In genomic region chr17:45409659-45410076, GRCh38 we compare ENCODE assay signal across 9 cellular contexts. TPM values are rescaled to one million over a fixed set of nuclear protein-coding genes. Genes with fewer than 3 reads are reported as not detected.
A peak's percentile ranks its signal among the peaks of the same experiment; 100 is the strongest.
DNase-seq lines count a peak whose midpoint lies in the region; ATAC-seq and TF ChIP-seq lines count a peak whose summit lies in the region.
"Had no signal": no experiment of that assay in that cellular context is flagged by ENCODE, and none has a peak within 500 bp of the region (broad histone marks: within the 10 kb centered on the region; RNA-seq: fewer than 3 reads in every experiment).

No MANE protein-coding gene starts in this region.

- TF ChIP-seq CTCF in liver (IDR thresholded peaks at IDR 0.05; ENCODE audit: low read depth, low read length, missing input control) (no peak), tibial nerve (IDR thresholded peaks at IDR 0.05) (no peak), GM13976 (IDR thresholded peaks at IDR 0.05; ENCODE audit: borderline replicate concordance, control extremely low read depth, extremely low read depth, insufficient read depth, missing control alignments) (no peak)

- POLR2A ChIA-PET in activated CD4-positive, alpha-beta memory T cell treated with anti-CD3 and anti-CD28 coated beads for 36 hours (lab: Charles Lee): interaction anchor here (1.2 to 1.4 kb wide), 3 partner anchors 14 to 183 kb away, joined by 3 to 4 read pairs (median 3); no protein-coding TSS in a partner anchor

- CTCF ChIA-PET in activated CD4-positive, alpha-beta memory T cell treated with anti-CD3 and anti-CD28 coated beads for 36 hours (lab: Charles Lee): interaction anchor here (0.8 to 1.9 kb wide), 3 partner anchors 19 to 132 kb away, joined by 3 to 7 read pairs (median 3); no protein-coding TSS in a partner anchor

- H3K27ac ChIP-seq in liver (ENCODE audit: low read depth in 1 of 2, low read length in 2 of 2): no peak overlapping the region
- peak overlapping the region in 3 of 4 donors; percentile 64 to 83 (median 67) for H3K27ac ChIP-seq in tibial nerve

- H3K9me3 ChIP-seq in liver (ENCODE audit: control insufficient read depth in 4 of 4, low read length in 3 of 4) (no peaks in the 10 kb centered on the region), tibial nerve (no peaks in the 10 kb centered on the region)

- TF ChIP-seq EP300 in tibial nerve (IDR thresholded peaks at IDR 0.05): no peak

- ATAC-seq in GM19463 (IDR thresholded peaks at IDR 0.05; ENCODE audit: unreplicated experiment): no peak

- in situ Hi-C loops in GM13976 (cut with MboI; ENCODE audit: low sequenced_read_pairs, unreplicated experiment): loop anchor here (25.0 kb wide), 1 partner anchor 428 kb away; the partner anchor contains the start of gene SPPL2C

- TF ChIP-seq RAD21 in liver (IDR thresholded peaks at IDR 0.05): no peak

- H3K27me3 Mint-ChIP-seq in activated T-cell treated with anti-CD3 and anti-CD28 coated beads, Interleukin-2, amount 50 U/mL, for 24 hours: no peaks in the 10 kb centered on the region
- no peaks in the 10 kb centered on the region for H3K27me3 Mint-ChIP-seq in activated CD4-positive, alpha-beta memory T cell treated with anti-CD3 and anti-CD28 coated beads for 36 hours

- peak; percentile 52 for DNase-seq in activated T-cell treated with anti-CD3 and anti-CD28 coated beads, Interleukin-2, amount 50 U/mL, for 24 hours
- no peak for DNase-seq in activated T-cell treated with anti-CD3 and anti-CD28 coated beads, Interleukin-2, amount 50 U/mL, for 48 hours
- peak; percentile 31 for DNase-seq in activated CD4-positive, alpha-beta memory T cell treated with anti-CD3 and anti-CD28 coated beads for 36 hours
- DNase-seq in tibial nerve (ENCODE audit: low spot score in 2 of 2) (no peak), GM13976 (ENCODE audit: low spot score) (no peak), NCI-H128 (lab: John Stamatoyannopoulos, UW; ENCODE audit: unreplicated experiment) (no peak)

- 62% methylated on average over 5 of the region's 5 CpGs for WGBS in liver
- 72 to 83% methylated on average over 2 to 5 of the region's 5 CpGs for WGBS in tibial nerve, 2 donors

- H3K27ac Mint-ChIP-seq in activated T-cell treated with anti-CD3 and anti-CD28 coated beads, Interleukin-2, amount 50 U/mL, for 24 hours: peak overlapping the region; percentile 99
- H3K27ac Mint-ChIP-seq in activated CD4-positive, alpha-beta memory T cell treated with anti-CD3 and anti-CD28 coated beads for 36 hours: peak overlapping the region; percentile 98

- peak overlapping the region; percentile 0 to 37 (median 22) for H3K4me3 ChIP-seq in liver (ENCODE audit: low read depth in 1 of 3, low read length in 3 of 3)
- peak overlapping the region in 3 of 4 donors; percentile 1 to 45 (median 44) for H3K4me3 ChIP-seq in tibial nerve

- H3K36me3 Mint-ChIP-seq in activated T-cell treated with anti-CD3 and anti-CD28 coated beads, Interleukin-2, amount 50 U/mL, for 24 hours (ENCODE audit: low read depth): peaks cover 42% of the 10 kb centered on the region
- H3K36me3 Mint-ChIP-seq in activated CD4-positive, alpha-beta memory T cell treated with anti-CD3 and anti-CD28 coated beads for 36 hours: peaks cover 15% of the 10 kb centered on the region
- H3K36me3 Mint-ChIP-seq: brain had no signal

- intact Hi-C loops in activated CD4-positive, alpha-beta memory T cell treated with anti-CD3 and anti-CD28 coated beads for 36 hours (cut with micrococcal nuclease): no loop called here

- H3K36me3 ChIP-seq in liver (ENCODE audit: control insufficient read depth in 4 of 4, insufficient read depth in 3 of 4, low read depth in 1 of 4, low read length in 3 of 4) (no peaks in the 10 kb centered on the region), tibial nerve (peaks cover 0 to 3% (median 2%) of the 10 kb centered on the region in 3 donors)

- peak overlapping the region; percentile 99 for H3K4me3 Mint-ChIP-seq in activated T-cell treated with anti-CD3 and anti-CD28 coated beads, Interleukin-2, amount 50 U/mL, for 24 hours
- H3K4me3 Mint-ChIP-seq in activated CD4-positive, alpha-beta memory T cell treated with anti-CD3 and anti-CD28 coated beads for 36 hours: peak overlapping the region; percentile 99
- H3K4me3 Mint-ChIP-seq: brain had no signal

- no peaks in the 10 kb centered on the region for H3K9me3 Mint-ChIP-seq in activated T-cell treated with anti-CD3 and anti-CD28 coated beads, Interleukin-2, amount 50 U/mL, for 24 hours
- no peaks in the 10 kb centered on the region for H3K9me3 Mint-ChIP-seq in activated CD4-positive, alpha-beta memory T cell treated with anti-CD3 and anti-CD28 coated beads for 36 hours
- H3K9me3 Mint-ChIP-seq: brain had no signal

- no peaks in the 10 kb centered on the region for H3K27me3 ChIP-seq in liver (ENCODE audit: control insufficient read depth in 4 of 4, insufficient read depth in 4 of 4, low read length in 3 of 4)
- H3K27me3 ChIP-seq in tibial nerve: peaks cover 0 to 5% of the 10 kb centered on the region in 2 donors

- peaks cover 47% of the 10 kb centered on the region for H3K4me1 Mint-ChIP-seq in activated T-cell treated with anti-CD3 and anti-CD28 coated beads, Interleukin-2, amount 50 U/mL, for 24 hours (ENCODE audit: low read depth)
- H3K4me1 Mint-ChIP-seq in activated CD4-positive, alpha-beta memory T cell treated with anti-CD3 and anti-CD28 coated beads for 36 hours (ENCODE audit: low read depth): peaks cover 44% of the 10 kb centered on the region

- H3K4me1 ChIP-seq in liver (ENCODE audit: control insufficient read depth in 4 of 4, insufficient read depth in 4 of 4, low read length in 3 of 4) (peaks cover 0 to 3% (median 0%) of the 10 kb centered on the region in 4 donors), tibial nerve (peaks cover 0 to 49% (median 16%) of the 10 kb centered on the region in 4 donors)

- no peak for TF ChIP-seq POLR2A in tibial nerve (IDR thresholded peaks at IDR 0.05)

- peak overlapping the region in 1 of 2 donors; percentile 5 for H3K9ac ChIP-seq in liver (ENCODE audit: low read depth in 1 of 2, low read length in 2 of 2)

TF ChIP-seq in liver, 16 proteins besides CTCF, POLR2A, EP300 and RAD21 (continues in another document):
- TF ChIP-seq GABPA (IDR thresholded peaks at IDR 0.05 in 1 of 2, conservative IDR thresholded peaks at IDR 0.05 in 1 of 2): no peak
- no peak for TF ChIP-seq HNF4G (IDR thresholded peaks at IDR 0.05)
- no peak for TF ChIP-seq SP1 (IDR thresholded peaks at IDR 0.05)
- TF ChIP-seq NR2F2 (IDR thresholded peaks at IDR 0.05): no peak
- TF ChIP-seq HNF4A (conservative IDR thresholded peaks at IDR 0.05): no peak
- TF ChIP-seq FOXA1 (IDR thresholded peaks at IDR 0.05): no peak
- no peak for TF ChIP-seq YY1 (IDR thresholded peaks at IDR 0.05)
- no peak for TF ChIP-seq EGR1 (IDR thresholded peaks at IDR 0.05; ENCODE audit: low read depth in 2 of 2)
- TF ChIP-seq REST (IDR thresholded peaks at IDR 0.05): no peak
- TF ChIP-seq ATF3 (IDR thresholded peaks at IDR 0.05): no peak
- no peak for TF ChIP-seq JUND (IDR thresholded peaks at IDR 0.05)
- no peak for TF ChIP-seq ZBTB33 (IDR thresholded peaks at IDR 0.05)
- no peak for TF ChIP-seq TAF1 (conservative IDR thresholded peaks at IDR 0.05)
- no peak for TF ChIP-seq FOXA2 (IDR thresholded peaks at IDR 0.05)
- no peak for TF ChIP-seq RXRA (IDR thresholded peaks at IDR 0.05)

RNA-seq across cellular contexts. Expression of gene ARHGAP27, which starts 23.0 kb away (rescaled TPM):
- total RNA-seq in activated CD4-positive, alpha-beta memory T cell treated with anti-CD3 and anti-CD28 coated beads for 36 hours: 10 to 100 TPM; 41.7 to 44.3 TPM
- total RNA-seq in liver (10 to 100 TPM; 10.6 to 10.9 TPM), tibial nerve (10 to 100 TPM; 18.4 to 36.3 (median 22.5) TPM)
- 1 to 10 TPM; 1.8 to 4.9 TPM for polyA plus RNA-seq in liver

Comparison
In these comparisons a context has a peak if more than half of its experiments do, and no peak if none do; other contexts are left out.
1. DNase-seq: peak in activated T-cell treated with anti-CD3 and anti-CD28 coated beads, Interleukin-2, amount 50 U/mL, for 24 hours (single experiment) and activated CD4-positive, alpha-beta memory T cell treated with anti-CD3 and anti-CD28 coated beads for 36 hours (single experiment); none in activated T-cell treated with anti-CD3 and anti-CD28 coated beads, Interleukin-2, amount 50 U/mL, for 48 hours (0 of 2), tibial nerve (0 of 2), GM13976 (single experiment) and NCI-H128 (single experiment).
2. H3K27ac ChIP-seq: peak in tibial nerve (3 of 4); none in liver (0 of 2).